Comparison of ENCODE assay signal across 15 cellular contexts in the genomic region with DNA sequence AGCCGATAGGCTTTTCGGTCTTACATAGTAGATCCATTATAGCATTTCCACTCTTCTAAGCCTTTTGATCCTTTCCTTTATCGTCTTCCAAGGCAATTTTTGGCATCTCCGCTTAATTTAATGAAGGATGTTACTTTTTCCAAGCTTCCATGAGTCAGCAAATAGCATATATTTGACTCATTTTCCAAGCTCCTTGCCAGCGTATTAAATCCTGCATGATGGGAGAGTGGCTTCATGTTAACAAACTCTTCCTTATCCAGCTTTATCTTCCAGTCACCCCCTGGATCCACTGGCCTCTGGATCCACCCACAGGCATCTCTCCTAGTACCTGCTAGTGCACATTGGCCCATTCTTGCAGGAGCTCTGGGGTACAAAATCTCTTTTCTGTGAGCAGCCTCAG. TPM values are rescaled to one million over a fixed set of nuclear protein-coding genes. Genes with fewer than 3 reads are reported as not detected.
DNase-seq lines count a peak whose midpoint lies in the region; ATAC-seq, FAIRE-seq and TF ChIP-seq lines count a peak whose summit lies in the region.
"Had no signal": no experiment of that assay in that cellular context is flagged by ENCODE, and none has a peak within 500 bp of the region (broad histone marks: within the 10 kb centered on the region; RNA-seq: fewer than 3 reads in every experiment).

No MANE protein-coding gene starts in this region.

- no peak for DNase-seq in HepG2 (ENCODE audit: low spot score)
- DNase-seq in right lobe of liver: no peak
- peak; percentile 51 for DNase-seq in MCF 10A (ENCODE audit: unreplicated experiment)
- DNase-seq in left lung: no peak
- no peak for DNase-seq in GM10266 (ENCODE audit: extremely low spot score)
- no peak for DNase-seq in DMS 273 (lab: John Stamatoyannopoulos, UW; ENCODE audit: unreplicated experiment)
- DNase-seq in GM23338 (ENCODE audit: low spot score): no peak
- DNase-seq: activated CD4-positive, CD25-positive, alpha-beta regulatory T cell treated with anti-CD3 and anti-CD28 coated beads, Interleukin-2, amount 50 U/mL, for 72 hours; activated naive CD4-positive, alpha-beta T cell treated with anti-CD3 and anti-CD28 coated beads, Interleukin-2, amount 50 U/mL, for 16 hours; AML-193; NCI-H1694; RPMI8226 had no signal

- H3K9me3 Mint-ChIP-seq in MCF 10A (ENCODE audit: unreplicated experiment) (no peaks in the 10 kb centered on the region), GM23338 (no peaks in the 10 kb centered on the region)

- TF ChIP-seq RAD21 in HepG2 (CRISPR knock-in tag; IDR thresholded peaks at IDR 0.05): no peak

- H3K79me2 ChIP-seq in HepG2 (ENCODE audit: insufficient read depth, low read length): no peaks in the 10 kb centered on the region
- H3K79me2 ChIP-seq in GM23338 (replicated peaks; ENCODE audit: insufficient read depth): no peaks in the 10 kb centered on the region

- ATAC-seq in HepG2: no peak
- ATAC-seq in right lobe of liver: no peak
- ATAC-seq in left lung: peak; percentile 70
- no peak for ATAC-seq in HG02642 (IDR thresholded peaks at IDR 0.05; ENCODE audit: poor library complexity, unreplicated experiment)
- ATAC-seq in GM23338: no peak

- intact Hi-C loops in HepG2 (cut with micrococcal nuclease; ENCODE audit: unreplicated experiment) (no loop called here), right lobe of liver (cut with DNase I) (loop anchor here (5.0 kb wide), 1 partner anchor 198 kb away; no protein-coding TSS in a partner anchor), MCF 10A (cut with micrococcal nuclease) (no loop called here), left lung (cut with DNase I) (no loop called here)

- in situ Hi-C loops in HepG2 (cut with HindIII; ENCODE audit: extremely low pct_ligation_motif_present, low pct_unique_long_range_greater_than_20kb): no loop called here

- H3K4me2 ChIP-seq in HepG2 (ENCODE audit: low read depth, low read length): no peak overlapping the region
- H3K4me2 ChIP-seq in GM23338: no peak overlapping the region

- H3K36me3 Mint-ChIP-seq in MCF 10A (ENCODE audit: insufficient read depth, unreplicated experiment) (no peaks in the 10 kb centered on the region), GM23338 (ENCODE audit: low read depth) (no peaks in the 10 kb centered on the region)

- H4K20me1 ChIP-seq in HepG2 (ENCODE audit: insufficient read depth, low read length) (no peaks in the 10 kb centered on the region), GM23338 (replicated peaks; ENCODE audit: insufficient read depth) (no peaks in the 10 kb centered on the region)

- H3K4me1 Mint-ChIP-seq in MCF 10A (ENCODE audit: insufficient read depth, unreplicated experiment) (peaks cover 9% of the 10 kb centered on the region), GM23338 (no peaks in the 10 kb centered on the region; the same call in 2 of the 3 replicates)

- WGBS in HepG2 (ENCODE audit: low lambda C conversion rate): 67% methylated on average over 5 of the region's 5 CpGs
- WGBS in right lobe of liver (ENCODE audit: insufficient coverage, low coverage, low lambda C conversion rate, missing lambda C conversion rate): 65% methylated on average over 5 of the region's 5 CpGs

- H3K9me3 ChIP-seq in HepG2 (ENCODE audit: low read length) (no peaks in the 10 kb centered on the region), right lobe of liver (no peaks in the 10 kb centered on the region), left lung (no peaks in the 10 kb centered on the region)

- H3F3A ChIP-seq in GM23338 (replicated peaks; ENCODE audit: low read depth): no peaks in the 10 kb centered on the region

- no peak for TF ChIP-seq POLR2A in HepG2 (IDR thresholded peaks at IDR 0.05; ENCODE audit: insufficient read depth in 1 of 2, low read depth in 2 of 2, low read length in 2 of 2)
- no peak for TF ChIP-seq POLR2A in right lobe of liver (IDR thresholded peaks at IDR 0.05)

- H3K4me1 ChIP-seq in HepG2 (ENCODE audit: insufficient read depth, low read length) (no peaks in the 10 kb centered on the region), right lobe of liver (no peaks in the 10 kb centered on the region), left lung (no peaks in the 10 kb centered on the region), GM23338 (ENCODE audit: insufficient read depth) (no peaks in the 10 kb centered on the region)

- no peak for FAIRE-seq in HepG2 (lab: Jason Lieb, UNC)

- CTCF ChIA-PET in HepG2 (lab: Yijun Ruan, JAX; ENCODE audit: low intra/inter-chr PET ratio, low total read pairs) (no interaction called here), MCF 10A (lab: Yijun Ruan, JAX) (interaction anchor here (0.5 to 21.9 kb wide), 6 partner anchors 11 to 405 kb away, joined by 3 to 531 read pairs (median 6); a partner anchor contains a TSS)

- TF ChIP-seq EP300 in HepG2 (IDR thresholded peaks at IDR 0.05; ENCODE audit: low read depth in 2 of 2, low read length in 2 of 2) (no peak), HepG2 (CRISPR knock-in tag; IDR thresholded peaks at IDR 0.05; ENCODE audit: borderline replicate concordance) (no peak)

- H2AFZ ChIP-seq in HepG2 (ENCODE audit: low read length) (no peak overlapping the region), GM23338 (no peak overlapping the region)

- H3K9me2 ChIP-seq in GM23338 (ENCODE audit: insufficient read depth): no peaks in the 10 kb centered on the region

- H3K4me3 Mint-ChIP-seq in MCF 10A (ENCODE audit: unreplicated experiment): no peak overlapping the region
- no peak overlapping the region for H3K4me3 Mint-ChIP-seq in GM23338

- no peak overlapping the region for H3K27ac Mint-ChIP-seq in MCF 10A (ENCODE audit: low read depth, unreplicated experiment)
- H3K27ac Mint-ChIP-seq in GM23338: no peak overlapping the region

- POLR2A ChIA-PET in HepG2 (lab: Yijun Ruan, JAX): no interaction called here
- POLR2A ChIA-PET in MCF 10A (lab: Yijun Ruan, JAX): interaction anchor here (0.6 to 1.2 kb wide), 3 partner anchors 14 to 411 kb away, joined by 3 to 5 read pairs (median 3); no protein-coding TSS in a partner anchor

- no peak for TF ChIP-seq CTCF in HepG2 (CRISPR knock-in tag; IDR thresholded peaks at IDR 0.05)
- no peak for TF ChIP-seq CTCF in right lobe of liver (IDR thresholded peaks at IDR 0.05)
- no peak for TF ChIP-seq CTCF in MCF 10A (IDR thresholded peaks at IDR 0.05; ENCODE audit: unreplicated experiment)
- TF ChIP-seq CTCF in left lung (IDR thresholded peaks at IDR 0.05): no peak
- no peak for TF ChIP-seq CTCF in GM10266 (IDR thresholded peaks at IDR 0.05; ENCODE audit: control insufficient read depth, insufficient read depth, low read depth, missing control alignments)
- TF ChIP-seq CTCF in GM23338 (conservative IDR thresholded peaks at IDR 0.05; ENCODE audit: low read depth in 2 of 2): no peak

- H3K4me3 ChIP-seq in HepG2 (replicated peaks in 1 of 3; ENCODE audit: insufficient read depth in 1 of 3, low read depth in 2 of 3, low read length in 3 of 3): no peak overlapping the region
- no peak overlapping the region for H3K4me3 ChIP-seq in right lobe of liver
- no peak overlapping the region for H3K4me3 ChIP-seq in left lung
- no peak overlapping the region for H3K4me3 ChIP-seq in GM23338

- H3K9ac ChIP-seq in HepG2 (ENCODE audit: insufficient read depth, low read depth, low read length): no peak overlapping the region

- peaks cover 55% of the 10 kb centered on the region for H3K27me3 Mint-ChIP-seq in MCF 10A (ENCODE audit: insufficient read depth, unreplicated experiment)
- H3K27me3 Mint-ChIP-seq in GM23338 (ENCODE audit: insufficient read depth, low read depth, poor library complexity): no peaks in the 10 kb centered on the region

- H3K27me3 ChIP-seq in HepG2 (ENCODE audit: control insufficient read depth in 1 of 2, insufficient read depth in 2 of 2, low read length in 2 of 2): no peaks in the 10 kb centered on the region; a peak in 1 of 5 replicates
- no peaks in the 10 kb centered on the region for H3K27me3 ChIP-seq in right lobe of liver
- peaks cover 0 to 4% of the 10 kb centered on the region in 2 donors for H3K27me3 ChIP-seq in left lung
- no peaks in the 10 kb centered on the region for H3K27me3 ChIP-seq in GM23338 (ENCODE audit: insufficient read depth)

- H3K27ac ChIP-seq in HepG2 (ENCODE audit: extremely low read length, insufficient read depth, low read length): no peak overlapping the region
- H3K27ac ChIP-seq in right lobe of liver: no peak overlapping the region
- peak overlapping the region in 1 of 2 donors; percentile 61 for H3K27ac ChIP-seq in left lung
- no peak overlapping the region for H3K27ac ChIP-seq in GM23338 (ENCODE audit: low read depth)

- no peaks in the 10 kb centered on the region for H3K36me3 ChIP-seq in HepG2 (replicated peaks in 1 of 2; ENCODE audit: control insufficient read depth in 1 of 2, insufficient read depth in 2 of 2, low read length in 2 of 2)
- H3K36me3 ChIP-seq in right lobe of liver: no peaks in the 10 kb centered on the region
- no peaks in the 10 kb centered on the region for H3K36me3 ChIP-seq in left lung
- no peaks in the 10 kb centered on the region for H3K36me3 ChIP-seq in GM23338 (ENCODE audit: insufficient read depth)

- BruUV-seq in HepG2 (replicated peaks; lab: Mats Ljungman, UMichigan): no TSS peak
- BruUV-seq in MCF 10A (replicated peaks; lab: Mats Ljungman, UMichigan): no TSS peak

RNA-seq across cellular contexts. Expression of a gene that starts 13.0 kb away (rescaled TPM):
- not detected in 2 replicates for total RNA-seq in HepG2 (2016; rRNA removed; fragmentation: Illumina TruSeq; extraction: Trizol)
- total RNA-seq in HepG2 (2016; cell fraction: cytosol; rRNA removed; fragmentation: Illumina TruSeq; extraction: Trizol; ENCODE audit: low read depth): not detected in 2 replicates
- total RNA-seq in HepG2 (2016; cell fraction: insoluble cytoplasmic fraction; rRNA removed; fragmentation: Illumina TruSeq; extraction: Trizol): not detected in 2 replicates
- total RNA-seq in HepG2 (2016; cell fraction: membrane; rRNA removed; fragmentation: Illumina TruSeq; extraction: Trizol): not detected in 2 replicates
- not detected in 2 replicates for total RNA-seq in HepG2 (2016; cell fraction: nucleus; rRNA removed; fragmentation: Illumina TruSeq; extraction: Trizol)
- not detected in 2 replicates for polyA plus RNA-seq in HepG2 (2011; rRNA removed)
- polyA plus RNA-seq in HepG2 (2011; cell fraction: cytosol; rRNA removed): not detected in 2 replicates
- not detected in 2 replicates for polyA plus RNA-seq in HepG2 (2011; cell fraction: nucleus; rRNA removed)
- polyA plus RNA-seq in HepG2 (2012): not detected in 2 replicates
- not detected in 2 replicates for polyA plus RNA-seq in HepG2 (2016; cell fraction: cytosol; fragmentation: Illumina TruSeq; extraction: Trizol; ENCODE audit: low read depth)
- not detected in 2 replicates for polyA plus RNA-seq in HepG2 (2016; cell fraction: insoluble cytoplasmic fraction; fragmentation: Illumina TruSeq; extraction: Trizol; ENCODE audit: low read depth)
- not detected in 2 replicates for polyA plus RNA-seq in HepG2 (2016; cell fraction: membrane; fragmentation: Illumina TruSeq; extraction: Trizol; ENCODE audit: low read depth)
- not detected in 2 replicates for polyA plus RNA-seq in HepG2 (2016; cell fraction: nucleus; fragmentation: Illumina TruSeq; extraction: Trizol; ENCODE audit: insufficient read depth, low read depth)
- polyA minus RNA-seq in HepG2 (2011; rRNA and poly(A)+ RNA removed; ENCODE audit: low replicate concordance): 0.14 and 1.6 TPM in 2 replicates
- polyA minus RNA-seq in HepG2 (2011; cell fraction: cytosol; rRNA and poly(A)+ RNA removed): not detected in 2 replicates
- polyA minus RNA-seq in HepG2 (2011; cell fraction: nucleus; rRNA and poly(A)+ RNA removed): 1.1 and 2.2 TPM in 2 replicates
- total RNA-seq in right lobe of liver: not detected
- total RNA-seq in MCF 10A (2022): not detected in 2 replicates
- total RNA-seq in left lung: not detected
- total RNA-seq in GM23338 (2014; rRNA removed; shearing (Covaris generic)): 2.6 TPM in 1 of 2 replicates, not detected in the other
- polyA plus RNA-seq in GM23338 (2016; fragmentation: Nextera tagmentation; extraction: Ambion mirVana): not detected in 2 replicates
- total RNA-seq: pulmonary artery endothelial cell had no signal

RNA-seq across cellular contexts. Expression of a gene that starts 38.2 kb away (rescaled TPM):
- total RNA-seq in HepG2 (2016; rRNA removed; fragmentation: Illumina TruSeq; extraction: Trizol) (not detected in 2 replicates), right lobe of liver (not detected), MCF 10A (2022) (not detected in 2 replicates), left lung (not detected)
- not detected in 2 replicates for total RNA-seq in HepG2 (2016; cell fraction: cytosol; rRNA removed; fragmentation: Illumina TruSeq; extraction: Trizol; ENCODE audit: low read depth)
- total RNA-seq in HepG2 (2016; cell fraction: insoluble cytoplasmic fraction; rRNA removed; fragmentation: Illumina TruSeq; extraction: Trizol): not detected in 2 replicates
- total RNA-seq in HepG2 (2016; cell fraction: membrane; rRNA removed; fragmentation: Illumina TruSeq; extraction: Trizol): not detected in 2 replicates
- total RNA-seq in HepG2 (2016; cell fraction: nucleus; rRNA removed; fragmentation: Illumina TruSeq; extraction: Trizol): not detected in 2 replicates
- polyA plus RNA-seq in HepG2 (2011; rRNA removed) (not detected in 2 replicates), GM23338 (2016; fragmentation: Nextera tagmentation; extraction: Ambion mirVana) (not detected in 2 replicates)
- polyA plus RNA-seq in HepG2 (2011; cell fraction: cytosol; rRNA removed): not detected in 2 replicates
- not detected in 2 replicates for polyA plus RNA-seq in HepG2 (2011; cell fraction: nucleus; rRNA removed)
- polyA plus RNA-seq in HepG2 (2012): not detected in 2 replicates
- polyA plus RNA-seq in HepG2 (2016; cell fraction: cytosol; fragmentation: Illumina TruSeq; extraction: Trizol; ENCODE audit: low read depth): not detected in 2 replicates
- polyA plus RNA-seq in HepG2 (2016; cell fraction: insoluble cytoplasmic fraction; fragmentation: Illumina TruSeq; extraction: Trizol; ENCODE audit: low read depth): not detected in 2 replicates
- not detected in 2 replicates for polyA plus RNA-seq in HepG2 (2016; cell fraction: membrane; fragmentation: Illumina TruSeq; extraction: Trizol; ENCODE audit: low read depth)
- not detected in 2 replicates for polyA plus RNA-seq in HepG2 (2016; cell fraction: nucleus; fragmentation: Illumina TruSeq; extraction: Trizol; ENCODE audit: insufficient read depth, low read depth)
- not detected in 2 replicates for polyA minus RNA-seq in HepG2 (2011; rRNA and poly(A)+ RNA removed; ENCODE audit: low replicate concordance)
- polyA minus RNA-seq in HepG2 (2011; cell fraction: cytosol; rRNA and poly(A)+ RNA removed): not detected in 2 replicates
- polyA minus RNA-seq in HepG2 (2011; cell fraction: nucleus; rRNA and poly(A)+ RNA removed): not detected in 2 replicates
- total RNA-seq in GM23338 (2014; rRNA removed; shearing (Covaris generic)): not detected in 2 replicates
- total RNA-seq: epithelial cell of proximal tubule, pulmonary artery endothelial cell had no signal

RNA-seq across cellular contexts. Expression of a gene that starts 51.7 kb away (rescaled TPM):
- total RNA-seq in HepG2 (2016; rRNA removed; fragmentation: Illumina TruSeq; extraction: Trizol) (not detected in 2 replicates), right lobe of liver (1 to 10 TPM in 2 of 6 experiments, under 1 TPM in 1, not detected in 3; 0.46 to 2.0 (median 1.4) TPM), MCF 10A (2022) (not detected in 2 replicates), left lung (under 1 TPM; 0.58 to 0.96 TPM)
- total RNA-seq in HepG2 (2016; cell fraction: cytosol; rRNA removed; fragmentation: Illumina TruSeq; extraction: Trizol; ENCODE audit: low read depth): not detected in 2 replicates
- 0.24 TPM in 1 of 2 replicates, not detected in the other for total RNA-seq in HepG2 (2016; cell fraction: insoluble cytoplasmic fraction; rRNA removed; fragmentation: Illumina TruSeq; extraction: Trizol)
- total RNA-seq in HepG2 (2016; cell fraction: membrane; rRNA removed; fragmentation: Illumina TruSeq; extraction: Trizol): not detected in 2 replicates
- not detected in 2 replicates for total RNA-seq in HepG2 (2016; cell fraction: nucleus; rRNA removed; fragmentation: Illumina TruSeq; extraction: Trizol)
- polyA plus RNA-seq in HepG2 (2011; rRNA removed) (0.03 and 0.09 TPM in 2 replicates), GM23338 (2016; fragmentation: Nextera tagmentation; extraction: Ambion mirVana) (1.2 TPM in 2 replicates)
- 0.03 and 0.04 TPM in 2 replicates for polyA plus RNA-seq in HepG2 (2011; cell fraction: cytosol; rRNA removed)
- polyA plus RNA-seq in HepG2 (2011; cell fraction: nucleus; rRNA removed): 0.47 and 0.51 TPM in 2 replicates
- 0.11 and 0.70 TPM in 2 replicates for polyA plus RNA-seq in HepG2 (2012)
- not detected in 2 replicates for polyA plus RNA-seq in HepG2 (2016; cell fraction: cytosol; fragmentation: Illumina TruSeq; extraction: Trizol; ENCODE audit: low read depth)
- 0.45 TPM in 1 of 2 replicates, not detected in the other for polyA plus RNA-seq in HepG2 (2016; cell fraction: insoluble cytoplasmic fraction; fragmentation: Illumina TruSeq; extraction: Trizol; ENCODE audit: low read depth)
- not detected in 2 replicates for polyA plus RNA-seq in HepG2 (2016; cell fraction: membrane; fragmentation: Illumina TruSeq; extraction: Trizol; ENCODE audit: low read depth)
- not detected in 2 replicates for polyA plus RNA-seq in HepG2 (2016; cell fraction: nucleus; fragmentation: Illumina TruSeq; extraction: Trizol; ENCODE audit: insufficient read depth, low read depth)
- 0.08 and 1.7 TPM in 2 replicates for polyA minus RNA-seq in HepG2 (2011; rRNA and poly(A)+ RNA removed; ENCODE audit: low replicate concordance)
- polyA minus RNA-seq in HepG2 (2011; cell fraction: cytosol; rRNA and poly(A)+ RNA removed): not detected in 2 replicates
- 0.75 and 0.77 TPM in 2 replicates for polyA minus RNA-seq in HepG2 (2011; cell fraction: nucleus; rRNA and poly(A)+ RNA removed)
- total RNA-seq in GM23338 (2014; rRNA removed; shearing (Covaris generic)): 3.6 TPM in 1 of 2 replicates, not detected in the other
- total RNA-seq: pulmonary artery endothelial cell had no signal

Comparison
In these comparisons a context has a peak if more than half of its experiments do, and no peak if none do; other contexts are left out.
1. intact Hi-C loops: an anchor here in right lobe of liver (5.0 kb wide); none called in HepG2, MCF 10A and left lung.